ENCODE assay signal across 1 cellular context in genomic region chr4:169266661-169267060, GRCh38.
TF ChIP-seq lines count a peak whose summit lies in the region.

No MANE protein-coding gene starts in this region.

TF ChIP-seq in GM23338, 12 proteins besides CTCF, POLR2A, EP300 and RAD21 (continued from another document):
- TF ChIP-seq, protein P1, sequence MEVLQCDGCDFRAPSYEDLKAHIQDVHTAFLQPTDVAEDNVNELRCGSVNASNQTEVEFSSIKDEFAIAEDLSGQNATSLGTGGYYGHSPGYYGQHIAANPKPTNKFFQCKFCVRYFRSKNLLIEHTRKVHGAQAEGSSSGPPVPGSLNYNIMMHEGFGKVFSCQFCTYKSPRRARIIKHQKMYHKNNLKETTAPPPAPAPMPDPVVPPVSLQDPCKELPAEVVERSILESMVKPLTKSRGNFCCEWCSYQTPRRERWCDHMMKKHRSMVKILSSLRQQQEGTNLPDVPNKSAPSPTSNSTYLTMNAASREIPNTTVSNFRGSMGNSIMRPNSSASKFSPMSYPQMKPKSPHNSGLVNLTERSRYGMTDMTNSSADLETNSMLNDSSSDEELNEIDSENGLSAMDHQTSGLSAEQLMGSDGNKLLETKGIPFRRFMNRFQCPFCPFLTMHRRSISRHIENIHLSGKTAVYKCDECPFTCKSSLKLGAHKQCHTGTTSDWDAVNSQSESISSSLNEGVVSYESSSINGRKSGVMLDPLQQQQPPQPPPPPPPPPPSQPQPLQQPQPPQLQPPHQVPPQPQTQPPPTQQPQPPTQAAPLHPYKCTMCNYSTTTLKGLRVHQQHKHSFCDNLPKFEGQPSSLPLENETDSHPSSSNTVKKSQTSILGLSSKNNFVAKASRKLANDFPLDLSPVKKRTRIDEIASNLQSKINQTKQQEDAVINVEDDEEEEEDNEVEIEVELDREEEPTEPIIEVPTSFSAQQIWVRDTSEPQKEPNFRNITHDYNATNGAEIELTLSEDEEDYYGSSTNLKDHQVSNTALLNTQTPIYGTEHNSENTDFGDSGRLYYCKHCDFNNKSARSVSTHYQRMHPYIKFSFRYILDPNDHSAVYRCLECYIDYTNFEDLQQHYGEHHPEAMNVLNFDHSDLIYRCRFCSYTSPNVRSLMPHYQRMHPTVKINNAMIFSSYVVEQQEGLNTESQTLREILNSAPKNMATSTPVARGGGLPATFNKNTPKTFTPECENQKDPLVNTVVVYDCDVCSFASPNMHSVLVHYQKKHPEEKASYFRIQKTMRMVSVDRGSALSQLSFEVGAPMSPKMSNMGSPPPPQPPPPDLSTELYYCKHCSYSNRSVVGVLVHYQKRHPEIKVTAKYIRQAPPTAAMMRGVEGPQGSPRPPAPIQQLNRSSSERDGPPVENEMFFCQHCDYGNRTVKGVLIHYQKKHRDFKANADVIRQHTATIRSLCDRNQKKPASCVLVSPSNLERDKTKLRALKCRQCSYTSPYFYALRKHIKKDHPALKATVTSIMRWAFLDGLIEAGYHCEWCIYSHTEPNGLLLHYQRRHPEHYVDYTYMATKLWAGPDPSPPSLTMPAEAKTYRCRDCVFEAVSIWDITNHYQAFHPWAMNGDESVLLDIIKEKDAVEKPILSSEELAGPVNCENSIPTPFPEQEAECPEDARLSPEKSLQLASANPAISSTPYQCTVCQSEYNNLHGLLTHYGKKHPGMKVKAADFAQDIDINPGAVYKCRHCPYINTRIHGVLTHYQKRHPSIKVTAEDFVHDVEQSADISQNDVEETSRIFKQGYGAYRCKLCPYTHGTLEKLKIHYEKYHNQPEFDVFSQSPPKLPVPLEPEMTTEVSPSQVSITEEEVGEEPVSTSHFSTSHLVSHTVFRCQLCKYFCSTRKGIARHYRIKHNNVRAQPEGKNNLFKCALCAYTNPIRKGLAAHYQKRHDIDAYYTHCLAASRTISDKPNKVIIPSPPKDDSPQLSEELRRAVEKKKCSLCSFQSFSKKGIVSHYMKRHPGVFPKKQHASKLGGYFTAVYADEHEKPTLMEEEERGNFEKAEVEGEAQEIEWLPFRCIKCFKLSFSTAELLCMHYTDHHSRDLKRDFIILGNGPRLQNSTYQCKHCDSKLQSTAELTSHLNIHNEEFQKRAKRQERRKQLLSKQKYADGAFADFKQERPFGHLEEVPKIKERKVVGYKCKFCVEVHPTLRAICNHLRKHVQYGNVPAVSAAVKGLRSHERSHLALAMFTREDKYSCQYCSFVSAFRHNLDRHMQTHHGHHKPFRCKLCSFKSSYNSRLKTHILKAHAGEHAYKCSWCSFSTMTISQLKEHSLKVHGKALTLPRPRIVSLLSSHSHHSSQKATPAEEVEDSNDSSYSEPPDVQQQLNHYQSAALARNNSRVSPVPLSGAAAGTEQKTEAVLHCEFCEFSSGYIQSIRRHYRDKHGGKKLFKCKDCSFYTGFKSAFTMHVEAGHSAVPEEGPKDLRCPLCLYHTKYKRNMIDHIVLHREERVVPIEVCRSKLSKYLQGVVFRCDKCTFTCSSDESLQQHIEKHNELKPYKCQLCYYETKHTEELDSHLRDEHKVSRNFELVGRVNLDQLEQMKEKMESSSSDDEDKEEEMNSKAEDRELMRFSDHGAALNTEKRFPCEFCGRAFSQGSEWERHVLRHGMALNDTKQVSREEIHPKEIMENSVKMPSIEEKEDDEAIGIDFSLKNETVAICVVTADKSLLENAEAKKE (CRISPR knock-in tag; IDR thresholded peaks at IDR 0.05): no peak
- TF ChIP-seq ZNF114 (CRISPR knock-in tag; IDR thresholded peaks at IDR 0.05) (no peak), ETS1 (IDR thresholded peaks at IDR 0.05) (no peak), STAT1 (IDR thresholded peaks at IDR 0.05; ENCODE audit: unreplicated experiment) (no peak), EZH2 (IDR thresholded peaks at IDR 0.05; ENCODE audit: low read depth, unreplicated experiment) (no peak), ZNF331 (CRISPR knock-in tag; IDR thresholded peaks at IDR 0.05; ENCODE audit: low read depth) (no peak)
TF ChIP-seq in GM23338: peak in this region for 0.
